8 cellular contexts compared by ENCODE assay signal in the genomic region with DNA sequence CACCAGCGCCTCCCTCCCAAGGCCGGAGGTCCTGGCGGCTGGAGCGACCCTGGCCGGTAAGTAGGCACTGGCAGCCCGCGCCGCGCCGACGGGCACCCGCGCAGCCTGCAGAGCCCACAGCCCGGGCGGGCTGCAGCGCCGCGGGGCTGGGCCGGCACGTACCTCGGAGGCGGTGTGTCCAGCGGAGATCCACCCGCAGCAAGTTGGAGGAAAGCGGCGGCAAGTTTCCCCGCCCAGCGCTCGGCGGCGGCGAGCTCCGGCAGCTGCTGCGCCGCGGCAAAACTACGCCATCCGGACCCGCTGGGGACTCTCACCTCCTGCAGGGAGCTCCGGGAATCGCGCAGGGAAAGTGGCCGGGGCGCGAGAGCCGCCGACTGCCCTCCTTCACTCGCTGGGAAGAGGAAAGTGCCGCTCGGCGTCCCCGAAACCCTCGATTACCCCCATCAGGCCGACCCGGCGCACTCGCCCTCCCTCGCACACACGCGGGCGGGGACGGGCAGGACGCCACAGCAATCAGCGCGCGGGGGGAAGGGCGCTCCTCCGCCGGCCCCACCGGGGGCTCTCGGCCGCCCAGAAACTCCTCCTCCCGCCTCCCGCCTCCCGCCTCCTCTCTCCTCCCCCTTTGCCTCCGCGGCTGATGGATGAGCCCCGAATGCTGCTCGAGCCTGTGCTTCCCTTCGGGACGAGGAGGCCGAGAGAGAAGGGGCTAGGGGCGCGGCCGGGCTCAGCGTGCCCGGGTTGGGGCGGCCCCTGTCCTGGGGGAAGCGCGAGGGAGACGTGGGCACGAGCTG. TPM values are rescaled to one million over a fixed set of nuclear protein-coding genes. Genes with fewer than 3 reads are reported as not detected.
DNase-seq lines count a peak whose midpoint lies in the region; ATAC-seq and TF ChIP-seq lines count a peak whose summit lies in the region.

A gene (minus strand): TSS at position 436 of the 791 bp plus-strand sequence. CDS start 24,620 bp downstream, outside the sequence.

- peak; percentile 95 to 97 for ATAC-seq in left cardiac atrium
- peak; percentile 95 to 97 for ATAC-seq in upper lobe of left lung (ENCODE audit: low FRiP score in 2 of 2)

- H3K4me3 ChIP-seq in H7 (ENCODE audit: insufficient read depth, low read depth, low read length) = peak within 1 kb of the TSS; percentile 89
- peak within 1 kb of the TSS; percentile 75 for H3K4me3 ChIP-seq in MM.1S (ENCODE audit: low read length)
- peak within 1 kb of the TSS; percentile 83 to 91 (median 86) for H3K4me3 ChIP-seq in upper lobe of left lung

- H3K27me3 ChIP-seq in H7 (ENCODE audit: control insufficient read depth, insufficient read depth, low read length) (peaks cover 34% of the 10 kb centered on the region), MM.1S (replicated peaks; ENCODE audit: insufficient read depth, low read length) (0 out of 2 replicates have a peak, but pooled peaks cover 3% of the 10 kb centered on the region), upper lobe of left lung (no peaks in the 10 kb centered on the region)

- no peaks in the 10 kb centered on the region for H3K36me3 Mint-ChIP-seq in progenitor cell of endocrine pancreas (ENCODE audit: insufficient read depth)

- no peaks in the 10 kb centered on the region for H3K9me3 ChIP-seq in MM.1S (replicated peaks; ENCODE audit: insufficient read depth, low read length)
- no peaks in the 10 kb centered on the region for H3K9me3 ChIP-seq in upper lobe of left lung

- peaks cover 37% of the 10 kb centered on the region for H3K27me3 Mint-ChIP-seq in progenitor cell of endocrine pancreas

- H3K9me2 ChIP-seq in MM.1S (replicated peaks; ENCODE audit: insufficient read depth, low read length) = no peaks in the 10 kb centered on the region

- H3K4me1 ChIP-seq in MM.1S (ENCODE audit: low read length) (no peaks in the 10 kb centered on the region), upper lobe of left lung (peaks cover 13 to 37% (median 21%) of the 10 kb centered on the region in 4 donors)

- peak within 1 kb of the TSS; percentile 95 for H3K4me2 ChIP-seq in MM.1S (ENCODE audit: low read depth, low read length)

- H3K36me3 ChIP-seq in H7 (replicated peaks; ENCODE audit: control insufficient read depth, insufficient read depth, low read length) (no peaks in the 10 kb centered on the region), MM.1S (replicated peaks; ENCODE audit: insufficient read depth, low read length) (no peaks in the 10 kb centered on the region), upper lobe of left lung (no peaks in the 10 kb centered on the region)

- peak in 3 of 4 donors; percentile 66 to 81 (median 73) for TF ChIP-seq POLR2A in upper lobe of left lung (IDR thresholded peaks at IDR 0.05)

- DNase-seq in ELR (ENCODE audit: low read depth) = peak; percentile 94
- peak; percentile 93 for DNase-seq in H7
- peak; percentile 79 for DNase-seq in MM.1S
- DNase-seq in T-helper 1 cell = peak; percentile 63 to 87 (median 70)
- peak; percentile 92 for DNase-seq in amniotic epithelial cell (ENCODE audit: low read depth)
- DNase-seq in left cardiac atrium = peak; percentile 93
- peak; percentile 78 for DNase-seq in progenitor cell of endocrine pancreas (ENCODE audit: low spot score, unreplicated experiment)
- peak; percentile 88 to 97 for DNase-seq in upper lobe of left lung

- intact Hi-C loops in left cardiac atrium (cut with DNase I) = loop anchor here (5.0 to 10.0 kb wide), 4 partner anchors 51 to 374 kb away; no protein-coding TSS in a partner anchor

- peaks cover 12% of the 10 kb centered on the region for H3K4me1 Mint-ChIP-seq in progenitor cell of endocrine pancreas (ENCODE audit: low read depth)

- peak within 1 kb of the TSS; percentile 59 for H3K9ac ChIP-seq in MM.1S (ENCODE audit: low read length)

- peak within 1 kb of the TSS; percentile 92 for H3K4me3 Mint-ChIP-seq in progenitor cell of endocrine pancreas (ENCODE audit: low read depth)

- 0 to 1% methylated on average over 17 to 68 of the region's 92 CpGs for WGBS in upper lobe of left lung, 2 donors

- H3K27ac Mint-ChIP-seq in progenitor cell of endocrine pancreas = peak within 1 kb of the TSS; percentile 94

- no peaks in the 10 kb centered on the region for H4K20me1 ChIP-seq in MM.1S (ENCODE audit: insufficient read depth, low read length)

- peak in 1 of 4 donors; percentile 66 for TF ChIP-seq EP300 in upper lobe of left lung (IDR thresholded peaks at IDR 0.05)

- no peaks in the 10 kb centered on the region for H3K79me2 ChIP-seq in MM.1S (ENCODE audit: low read length)

- H3K27ac ChIP-seq in MM.1S (ENCODE audit: low read length) (no peak within 1 kb of the TSS), upper lobe of left lung (peak within 1 kb of the TSS; percentile 89 to 95 (median 94))

- no peaks in the 10 kb centered on the region for H3K9me3 Mint-ChIP-seq in progenitor cell of endocrine pancreas (ENCODE audit: low read depth)

- 0 out of 2 replicates have a peak, but pooled peaks cover 3% of the 10 kb centered on the region for H3F3A ChIP-seq in MM.1S (ENCODE audit: insufficient read depth, low read length)

- TF ChIP-seq CTCF in MM.1S (IDR thresholded peaks at IDR 0.05; ENCODE audit: low read length) (peak; percentile 30), progenitor cell of endocrine pancreas (IDR thresholded peaks at IDR 0.05; ENCODE audit: unreplicated experiment) (peak; percentile 57), upper lobe of left lung (IDR thresholded peaks at IDR 0.05) (peak; percentile 36 to 89 (median 70))

- H2AFZ ChIP-seq in MM.1S (ENCODE audit: low read length) = peak within 1 kb of the TSS; percentile 97

RNA-seq across cellular contexts. Expression of the gene that starts here (rescaled TPM):
- total RNA-seq in H7 (2014; rRNA removed; shearing (Covaris generic)) = 2.3 and 2.4 TPM in 2 replicates
- total RNA-seq in left cardiac atrium = 10 to 100 TPM; 43.8 to 56.2 TPM
- total RNA-seq in progenitor cell of endocrine pancreas = 4.9 and 6.6 TPM in 2 replicates
- 10 to 100 TPM; 33.5 to 78.3 (median 57.1) TPM for total RNA-seq in upper lobe of left lung
